Comparison of ENCODE assay signal across 1 cellular context in the genomic region with DNA sequence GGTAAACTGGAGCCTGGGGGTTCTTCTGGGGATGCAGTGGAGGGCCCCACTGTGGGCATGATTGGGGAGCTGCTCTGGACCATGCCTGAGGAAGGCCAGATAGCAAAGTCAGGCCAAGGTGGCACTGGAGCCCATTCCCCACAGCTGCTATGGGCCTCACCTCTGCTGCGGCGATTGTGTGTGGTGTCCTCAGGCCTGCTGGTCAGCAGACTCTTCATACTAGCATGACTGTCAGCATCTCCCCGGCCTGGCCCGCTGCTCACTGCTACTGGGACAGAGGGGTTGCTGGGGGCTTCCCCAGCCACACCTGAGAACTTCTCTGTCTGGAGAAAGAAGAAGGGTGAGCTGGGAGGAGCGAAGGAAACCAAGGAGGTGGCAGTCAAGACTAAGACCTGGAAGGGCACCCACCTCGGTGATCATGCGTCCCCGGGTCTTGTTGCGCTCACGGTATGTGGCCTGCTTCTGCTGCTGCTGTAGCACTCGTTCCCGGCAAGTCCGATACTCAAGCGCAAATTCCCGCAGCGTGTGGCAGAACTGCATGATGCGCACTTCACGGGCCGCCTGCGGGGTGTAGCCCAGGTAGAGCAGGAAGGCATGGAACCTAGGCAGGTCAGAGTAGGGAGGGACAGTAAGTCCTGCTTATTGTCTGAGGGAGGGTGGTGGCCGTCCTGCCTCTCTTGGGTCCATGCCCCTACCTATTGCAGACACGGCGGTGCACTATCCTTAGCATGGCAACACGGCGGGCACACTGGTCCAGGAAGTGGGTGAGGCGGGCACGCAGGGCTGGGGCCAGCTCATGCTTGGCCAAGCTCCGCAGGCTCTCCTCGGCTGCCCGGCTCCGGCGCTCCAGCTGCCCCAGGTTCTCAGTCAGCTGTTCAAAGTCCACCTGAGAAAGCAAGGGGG.
TF ChIP-seq lines count a peak whose summit lies in the region.

No MANE protein-coding gene starts in this region.

TF ChIP-seq in K562, 482 proteins besides CTCF, POLR2A, EP300 and RAD21:
- 0 out of 2 replicates have a peak, but pooled peaks have one; percentile 8 for TF ChIP-seq SUPT5H (IDR thresholded peaks at IDR 0.05)
- no peak for TF ChIP-seq ZFP36 (IDR thresholded peaks at IDR 0.05; ENCODE audit: low read depth, low read length, partially characterized antibody)
- peak; percentile 58; the same call in 1 of the 2 replicates for TF ChIP-seq RBFOX2 (IDR thresholded peaks at IDR 0.05; ENCODE audit: low read depth, low read length)
- peak; percentile 63 for TF ChIP-seq POLR2G (IDR thresholded peaks at IDR 0.05; ENCODE audit: low read depth, low read length)
